8 cellular contexts compared by ENCODE assay signal in the genomic region with DNA sequence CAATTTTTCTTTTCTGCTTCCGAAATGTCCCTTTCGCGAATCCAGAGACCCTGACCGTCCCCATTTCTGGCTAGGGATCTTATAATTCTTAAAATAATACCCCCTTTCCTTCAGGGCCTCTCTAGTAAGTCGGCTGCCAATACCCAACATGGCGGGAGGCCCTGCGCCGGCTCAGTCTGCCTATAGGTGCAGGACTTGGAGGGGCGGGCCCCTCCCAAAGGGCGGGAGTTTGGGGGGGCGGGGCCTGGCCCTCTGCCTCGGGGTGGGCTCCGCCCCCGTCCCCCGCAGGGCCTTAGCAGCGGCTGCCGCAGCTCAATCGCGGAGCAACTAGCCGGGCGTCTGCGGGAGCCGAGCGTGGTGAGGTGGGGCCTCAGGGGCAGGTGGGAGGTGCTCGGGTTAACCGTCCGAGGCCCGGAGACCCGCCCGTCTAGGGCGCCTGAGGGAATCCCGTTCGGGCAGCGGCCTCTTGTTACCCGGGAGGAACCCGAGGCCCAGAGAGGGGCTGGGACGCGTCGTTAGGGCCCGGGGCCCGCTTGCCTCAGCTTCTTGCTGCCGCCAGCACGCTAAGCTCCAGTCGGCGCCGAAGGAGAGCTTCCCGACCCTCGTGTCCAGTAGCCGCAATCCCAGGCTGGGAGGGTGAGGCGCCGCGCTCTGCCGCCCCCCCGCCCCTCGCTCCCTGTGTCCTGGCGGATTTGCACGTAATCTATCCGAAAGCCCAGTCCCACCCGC. TPM values are rescaled to one million over a fixed set of nuclear protein-coding genes. Genes with fewer than 3 reads are reported as not detected.
DNase-seq lines count a peak whose midpoint lies in the region; ATAC-seq and TF ChIP-seq lines count a peak whose summit lies in the region.

A gene with protein sequence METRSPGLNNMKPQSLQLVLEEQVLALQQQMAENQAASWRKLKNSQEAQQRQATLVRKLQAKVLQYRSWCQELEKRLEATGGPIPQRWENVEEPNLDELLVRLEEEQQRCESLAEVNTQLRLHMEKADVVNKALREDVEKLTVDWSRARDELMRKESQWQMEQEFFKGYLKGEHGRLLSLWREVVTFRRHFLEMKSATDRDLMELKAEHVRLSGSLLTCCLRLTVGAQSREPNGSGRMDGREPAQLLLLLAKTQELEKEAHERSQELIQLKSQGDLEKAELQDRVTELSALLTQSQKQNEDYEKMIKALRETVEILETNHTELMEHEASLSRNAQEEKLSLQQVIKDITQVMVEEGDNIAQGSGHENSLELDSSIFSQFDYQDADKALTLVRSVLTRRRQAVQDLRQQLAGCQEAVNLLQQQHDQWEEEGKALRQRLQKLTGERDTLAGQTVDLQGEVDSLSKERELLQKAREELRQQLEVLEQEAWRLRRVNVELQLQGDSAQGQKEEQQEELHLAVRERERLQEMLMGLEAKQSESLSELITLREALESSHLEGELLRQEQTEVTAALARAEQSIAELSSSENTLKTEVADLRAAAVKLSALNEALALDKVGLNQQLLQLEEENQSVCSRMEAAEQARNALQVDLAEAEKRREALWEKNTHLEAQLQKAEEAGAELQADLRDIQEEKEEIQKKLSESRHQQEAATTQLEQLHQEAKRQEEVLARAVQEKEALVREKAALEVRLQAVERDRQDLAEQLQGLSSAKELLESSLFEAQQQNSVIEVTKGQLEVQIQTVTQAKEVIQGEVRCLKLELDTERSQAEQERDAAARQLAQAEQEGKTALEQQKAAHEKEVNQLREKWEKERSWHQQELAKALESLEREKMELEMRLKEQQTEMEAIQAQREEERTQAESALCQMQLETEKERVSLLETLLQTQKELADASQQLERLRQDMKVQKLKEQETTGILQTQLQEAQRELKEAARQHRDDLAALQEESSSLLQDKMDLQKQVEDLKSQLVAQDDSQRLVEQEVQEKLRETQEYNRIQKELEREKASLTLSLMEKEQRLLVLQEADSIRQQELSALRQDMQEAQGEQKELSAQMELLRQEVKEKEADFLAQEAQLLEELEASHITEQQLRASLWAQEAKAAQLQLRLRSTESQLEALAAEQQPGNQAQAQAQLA (N-terminal part only) (plus strand): TSS at position 718 of the 729 bp plus-strand sequence. CDS start 6,770 bp downstream, outside the sequence.

- ATAC-seq in GM18909 (IDR thresholded peaks at IDR 0.05; ENCODE audit: poor library complexity, unreplicated experiment) (peak; percentile 95), HG03159 (IDR thresholded peaks at IDR 0.05; ENCODE audit: unreplicated experiment) (peak; percentile 88)

- H3K9ac ChIP-seq in skeletal muscle tissue (ENCODE audit: low read depth in 1 of 3, low read length in 3 of 3) = peak within 1 kb of the TSS; percentile 87 to 96 (median 94)

- no peak for TF ChIP-seq POLR2A in breast epithelium (IDR thresholded peaks at IDR 0.05)

- H3K4me1 ChIP-seq in breast epithelium (peaks cover 0 to 6% of the 10 kb centered on the region in 2 donors), skeletal muscle tissue (ENCODE audit: control insufficient read depth in 3 of 3, insufficient read depth in 3 of 3, low read length in 3 of 3) (peaks cover 3 to 11% (median 9%) of the 10 kb centered on the region in 3 donors)

- H3K4me3 ChIP-seq in AG04450 (ENCODE audit: low read depth, low read length) = peak within 1 kb of the TSS; percentile 91
- H3K4me3 ChIP-seq in WERI-Rb-1 (ENCODE audit: low read depth, low read length) = peak within 1 kb of the TSS; percentile 70
- peak within 1 kb of the TSS; percentile 77 to 92 (median 85) for H3K4me3 ChIP-seq in breast epithelium
- peak within 1 kb of the TSS; percentile 66 for H3K4me3 ChIP-seq in iPS-18c (ENCODE audit: insufficient read depth, low read depth, low read length)
- H3K4me3 ChIP-seq in skeletal muscle tissue (ENCODE audit: low read length in 3 of 3) = peak within 1 kb of the TSS; percentile 94 to 99 (median 99)

- CTCF ChIA-PET in AG04450 (lab: Charles Lee) = interaction anchor here (0.6 to 2.9 kb wide), 7 partner anchors 8 to 359 kb away, joined by 3 to 18 read pairs (median 7); a partner anchor contains a TSS

- POLR2A ChIA-PET in AG04450 (lab: Yijun Ruan, JAX) = interaction anchor here (0.6 to 2.0 kb wide), 14 partner anchors 10 to 703 kb away, joined by 3 to 12 read pairs (median 5); a partner anchor contains a TSS

- peak within 1 kb of the TSS; percentile 95 for H3K27ac ChIP-seq in AG04450 (ENCODE audit: low read depth, low read length)
- H3K27ac ChIP-seq in WERI-Rb-1 = peak within 1 kb of the TSS; percentile 100
- H3K27ac ChIP-seq in breast epithelium = peak within 1 kb of the TSS; percentile 95 to 97
- H3K27ac ChIP-seq in skeletal muscle tissue (ENCODE audit: low read depth, low read length) = peak within 1 kb of the TSS; percentile 95

- DNase-seq in AG04450 (ENCODE audit: low read depth, low spot score) = peak; percentile 81
- DNase-seq in NCI-H2227 (lab: John Stamatoyannopoulos, UW; ENCODE audit: unreplicated experiment) = peak; percentile 98
- peak; percentile 97 for DNase-seq in WERI-Rb-1
- DNase-seq in breast epithelium (ENCODE audit: low spot score in 2 of 2) = peak; percentile 85 to 90

- intact Hi-C loops in breast epithelium (cut with DNase I; ENCODE audit: low total_unique reads) = no loop called here

- TF ChIP-seq CTCF in AG04450 (IDR thresholded peaks at IDR 0.05; ENCODE audit: low read depth, low read length) (no peak), WERI-Rb-1 (IDR thresholded peaks at IDR 0.05; ENCODE audit: low read depth, low read length) (no peak), breast epithelium (IDR thresholded peaks at IDR 0.05) (no peak)

- H3K36me3 ChIP-seq in WERI-Rb-1 (no peaks in the 10 kb centered on the region; the same call in 1 of the 2 replicates), breast epithelium (no peaks in the 10 kb centered on the region), skeletal muscle tissue (ENCODE audit: control insufficient read depth in 3 of 3, insufficient read depth in 3 of 3, low read length in 3 of 3) (peaks cover 2 to 4% (median 4%) of the 10 kb centered on the region in 3 donors)

- H3K9me3 ChIP-seq in AG04450 (ENCODE audit: control insufficient read depth, insufficient read depth, low read length) (no peaks in the 10 kb centered on the region; the same call in 1 of the 2 replicates), WERI-Rb-1 (ENCODE audit: severe bottlenecking) (peaks cover 9% of the 10 kb centered on the region), breast epithelium (no peaks in the 10 kb centered on the region), iPS-18c (ENCODE audit: control insufficient read depth, insufficient read depth, low read length) (no peaks in the 10 kb centered on the region), skeletal muscle tissue (ENCODE audit: control insufficient read depth in 3 of 3, low read length in 3 of 3) (no peaks in the 10 kb centered on the region)

- H3K27me3 ChIP-seq in AG04450 (ENCODE audit: control insufficient read depth, insufficient read depth, low read length) (no peaks in the 10 kb centered on the region), WERI-Rb-1 (ENCODE audit: insufficient read depth, low read depth, severe bottlenecking) (no peaks in the 10 kb centered on the region), breast epithelium (no peaks in the 10 kb centered on the region), skeletal muscle tissue (ENCODE audit: control insufficient read depth in 3 of 3, insufficient read depth in 3 of 3, low read length in 3 of 3) (no peaks in the 10 kb centered on the region)

RNA-seq across cellular contexts. Expression of the gene that starts here (rescaled TPM):
- polyA plus RNA-seq in AG04450 (2011; rRNA removed) = 16.8 and 21.3 TPM in 2 replicates
- 21.0 and 26.3 TPM in 2 replicates for polyA minus RNA-seq in AG04450 (2011; rRNA and poly(A)+ RNA removed)
- total RNA-seq in breast epithelium = 10 to 100 TPM; 22.2 to 28.5 (median 23.3) TPM
- 14.6 TPM for total RNA-seq in skeletal muscle tissue

Comparison
In these comparisons a context has a peak if more than half of its experiments do, and no peak if none do; other contexts are left out.
1. Peak in every context shown above with its lines: DNase-seq, ATAC-seq, H3K4me3 ChIP-seq and H3K27ac ChIP-seq.